In the genomic region with DNA sequence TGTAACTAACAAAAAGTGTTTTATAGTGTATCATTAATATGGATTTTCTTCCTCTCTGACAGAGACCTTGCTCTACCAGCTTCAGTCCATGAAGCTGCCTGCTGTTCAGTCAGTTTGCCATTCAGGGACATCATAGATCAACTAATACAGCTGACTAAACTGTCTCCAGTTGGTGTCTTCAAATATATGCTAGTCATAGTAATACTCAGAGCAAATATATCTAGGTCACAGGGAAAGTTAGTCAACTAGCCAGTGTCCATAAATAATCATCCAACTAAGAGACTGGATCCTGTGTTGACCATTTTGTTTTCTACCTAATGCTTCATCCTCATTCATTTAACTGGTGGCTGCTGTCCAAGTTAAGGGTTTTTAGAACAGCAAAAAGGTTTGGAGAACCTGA, we compare ENCODE assay signal across 5 cellular contexts.
"Had no signal": no experiment of that assay in that cellular context is flagged by ENCODE, and none has a peak within 500 bp of the region (broad histone marks: within the 10 kb centered on the region; RNA-seq: fewer than 3 reads in every experiment).

No MANE protein-coding gene starts in this region.

- ATAC-seq: HepG2, K562 had no signal

- DNase-seq: IMR-90, KBM-7 had no signal

- H3K4me3 ChIP-seq: K562 had no signal

- H3K27ac ChIP-seq: HL-60 had no signal
